ENCODE assay signal across 17 cellular contexts in genomic region chr6:168623736-168624135, GRCh38.
"Had no signal": no experiment of that assay in that cellular context is flagged by ENCODE, and none has a peak within 500 bp of the region (broad histone marks: within the 10 kb centered on the region; RNA-seq: fewer than 3 reads in every experiment).

No MANE protein-coding gene starts in this region.

- DNase-seq: cortex of kidney; dorsolateral prefrontal cortex; effector CD8-positive, alpha-beta T cell; foreskin melanocyte; head of caudate nucleus; kidney glomerular epithelial cell; naive thymus-derived CD4-positive, alpha-beta T cell; nephron progenitor cell; stimulated activated naive CD4-positive, alpha-beta T cell treated with Interleukin-2 at 50 U/mL for 16 hours; thyroid gland; upper lobe of right lung had no signal

- H3K4me3 Mint-ChIP-seq: naive thymus-derived CD4-positive, alpha-beta T cell; nephron progenitor cell had no signal

- H3K27ac ChIP-seq: dorsolateral prefrontal cortex, hepatocyte, neutrophil, skin epidermis, suprapubic skin, thyroid gland, upper lobe of right lung, vagina had no signal

- H3K36me3 ChIP-seq: neutrophil, suprapubic skin, thyroid gland, upper lobe of right lung, vagina had no signal

- H3K4me1 ChIP-seq: suprapubic skin, thyroid gland, upper lobe of right lung, vagina had no signal

- H3K79me2 ChIP-seq: hepatocyte had no signal

- ATAC-seq: naive thymus-derived CD4-positive, alpha-beta T cell; sciatic nerve; upper lobe of right lung had no signal

- H2AFZ ChIP-seq: hepatocyte had no signal

- H3K4me2 ChIP-seq: hepatocyte had no signal

- H3K27me3 ChIP-seq: hepatocyte, neutrophil, suprapubic skin, thyroid gland, upper lobe of right lung, vagina had no signal

- H3K4me3 ChIP-seq: dorsolateral prefrontal cortex, hepatocyte, skin epidermis, suprapubic skin, thyroid gland, upper lobe of right lung, vagina had no signal

- H3K36me3 Mint-ChIP-seq: naive thymus-derived CD4-positive, alpha-beta T cell had no signal

- H3K27ac Mint-ChIP-seq: naive thymus-derived CD4-positive, alpha-beta T cell had no signal

- H3K9me3 ChIP-seq: neutrophil, suprapubic skin, thyroid gland, upper lobe of right lung, vagina had no signal
